ENCODE assay signal across 26 cellular contexts in genomic region chr22:24176630-24177029, GRCh38. TPM values are rescaled to one million over a fixed set of nuclear protein-coding genes. Genes with fewer than 3 reads are reported as not detected.
DNase-seq lines count a peak whose midpoint lies in the region; ATAC-seq and TF ChIP-seq lines count a peak whose summit lies in the region.
"Had no signal": no experiment of that assay in that cellular context is flagged by ENCODE, and none has a peak within 500 bp of the region (broad histone marks: within the 10 kb centered on the region; RNA-seq: fewer than 3 reads in every experiment).

No MANE protein-coding gene starts in this region.

- H4K8ac ChIP-seq in mesenchymal stem cell (ENCODE audit: low read length): no peak overlapping the region

- 83% methylated on average over 1 of the region's 10 CpGs; no CpG with 5 or more reads in 1 of the 2 donors for WGBS in gastroesophageal sphincter (ENCODE audit: low coverage in 1 of 2), 2 donors
- WGBS in lung, 2 donors: 85 to 95% methylated on average over 10 of the region's 10 CpGs
- 95% methylated on average over 10 of the region's 10 CpGs for WGBS in mesenchymal stem cell

- no peak overlapping the region for H4K91ac ChIP-seq in mesenchymal stem cell (ENCODE audit: low read length)

- no peak overlapping the region for H3K4ac ChIP-seq in mesenchymal stem cell (ENCODE audit: low read depth in 1 of 2, low read length in 2 of 2)

- no peak overlapping the region for H2BK15ac ChIP-seq in mesenchymal stem cell (ENCODE audit: low read depth, poor library complexity, severe bottlenecking)

- POLR2A ChIA-PET in RWPE1 (lab: Yijun Ruan, JAX; ENCODE audit: low non-redundant PET): no interaction called here

- no peak for TF ChIP-seq EP300 in gastroesophageal sphincter (IDR thresholded peaks at IDR 0.05)

- H3K27me3 ChIP-seq in gastroesophageal sphincter: no peaks in the 10 kb centered on the region
- no peaks in the 10 kb centered on the region for H3K27me3 ChIP-seq in lung (ENCODE audit: control insufficient read depth, insufficient read depth)
- no peaks in the 10 kb centered on the region for H3K27me3 ChIP-seq in thoracic aorta (replicated peaks; ENCODE audit: insufficient read depth)
- no peaks in the 10 kb centered on the region for H3K27me3 ChIP-seq in WERI-Rb-1 (ENCODE audit: insufficient read depth, low read depth, severe bottlenecking)
- no peaks in the 10 kb centered on the region for H3K27me3 ChIP-seq in mesenchymal stem cell (ENCODE audit: control insufficient read depth in 1 of 2, insufficient read depth in 1 of 2, low read length in 2 of 2)
- H3K27me3 ChIP-seq: foreskin keratinocyte, hepatocyte had no signal

- no peak overlapping the region for H2AFZ ChIP-seq in mesenchymal stem cell (ENCODE audit: low read depth, low read length)
- H2AFZ ChIP-seq: hepatocyte had no signal

- peaks cover 0 to 81% (median 43%) of the 10 kb centered on the region in 3 donors for H3K4me1 ChIP-seq in gastroesophageal sphincter
- H3K4me1 ChIP-seq in lung (ENCODE audit: control insufficient read depth in 2 of 2, insufficient read depth in 2 of 2, low read length in 2 of 2): peaks cover 0 to 3% of the 10 kb centered on the region in 2 donors
- peaks cover 34 to 67% of the 10 kb centered on the region in 2 donors for H3K4me1 ChIP-seq in thoracic aorta (ENCODE audit: control insufficient read depth in 1 of 2, low read depth in 2 of 2)
- peaks cover 5% of the 10 kb centered on the region for H3K4me1 ChIP-seq in mesenchymal stem cell (ENCODE audit: control insufficient read depth, insufficient read depth, low read depth, low read length)
- H3K4me1 ChIP-seq: foreskin keratinocyte had no signal

- no peak overlapping the region for H2BK120ac ChIP-seq in mesenchymal stem cell (ENCODE audit: low read depth, low read length)

- H3K4me2 ChIP-seq in mesenchymal stem cell (ENCODE audit: low read length, poor library complexity, severe bottlenecking): no peak overlapping the region
- H3K4me2 ChIP-seq: hepatocyte had no signal

- H2BK12ac ChIP-seq in mesenchymal stem cell (ENCODE audit: low read length in 2 of 2): no peak overlapping the region

- H3K9me3 ChIP-seq in gastroesophageal sphincter (no peaks in the 10 kb centered on the region), lung (ENCODE audit: control insufficient read depth in 2 of 2, insufficient read depth in 1 of 2, low read length in 1 of 2) (no peaks in the 10 kb centered on the region), thoracic aorta (no peaks in the 10 kb centered on the region), WERI-Rb-1 (ENCODE audit: severe bottlenecking) (no peaks in the 10 kb centered on the region), mesenchymal stem cell (ENCODE audit: control insufficient read depth, low read length) (no peaks in the 10 kb centered on the region)

- peaks cover 0 to 66% of the 10 kb centered on the region in 2 donors for H3K36me3 ChIP-seq in gastroesophageal sphincter
- peaks cover 0 to 47% of the 10 kb centered on the region in 2 donors for H3K36me3 ChIP-seq in lung (ENCODE audit: control insufficient read depth in 2 of 2, insufficient read depth in 2 of 2, low read length in 2 of 2)
- H3K36me3 ChIP-seq in thoracic aorta: peaks cover 21% of the 10 kb centered on the region
- H3K36me3 ChIP-seq in WERI-Rb-1: peaks cover 57% of the 10 kb centered on the region
- peaks cover 51 to 74% of the 10 kb centered on the region in 2 experiments for H3K36me3 ChIP-seq in mesenchymal stem cell (ENCODE audit: control insufficient read depth in 1 of 2, insufficient read depth in 2 of 2, low read depth in 1 of 2, low read length in 2 of 2)

- H3K14ac ChIP-seq in mesenchymal stem cell (ENCODE audit: low read length in 2 of 2): no peak overlapping the region

- CTCF ChIA-PET in RWPE1 (lab: Yijun Ruan, JAX): no interaction called here

- H3K4me3 ChIP-seq in gastroesophageal sphincter: no peak overlapping the region
- no peak overlapping the region for H3K4me3 ChIP-seq in lung
- no peak overlapping the region for H3K4me3 ChIP-seq in thoracic aorta
- H3K4me3 ChIP-seq in WERI-Rb-1 (ENCODE audit: low read depth, low read length): no peak overlapping the region
- H3K4me3 ChIP-seq in mesenchymal stem cell (ENCODE audit: insufficient read depth in 1 of 2, low read depth in 1 of 2, low read length in 2 of 2): no peak overlapping the region
- H3K4me3 ChIP-seq: hepatocyte had no signal

- ATAC-seq in gastroesophageal sphincter: peak; percentile 59
- ATAC-seq in lung (ENCODE audit: insufficient read depth, low FRiP score): no peak
- ATAC-seq in thoracic aorta (ENCODE audit: insufficient number of reproducible peaks, low FRiP score, low read depth): no peak
- no peak for ATAC-seq in GM21367 (IDR thresholded peaks at IDR 0.05; ENCODE audit: unreplicated experiment)
- no peak for ATAC-seq in HG03442 (IDR thresholded peaks at IDR 0.05; ENCODE audit: unreplicated experiment)
- ATAC-seq: foreskin keratinocyte; left colon; naive thymus-derived CD4-positive, alpha-beta T cell had no signal

- no peak overlapping the region for H3K23ac ChIP-seq in mesenchymal stem cell (ENCODE audit: low read length in 2 of 2)

- H3K27ac ChIP-seq in RWPE1: peak overlapping the region; percentile 13; the same call in 1 of the 2 replicates
- peak overlapping the region; percentile 18 to 92 (median 85) for H3K27ac ChIP-seq in gastroesophageal sphincter
- H3K27ac ChIP-seq in lung (ENCODE audit: low read depth in 1 of 2, low read length in 1 of 2): peak overlapping the region; percentile 1 to 4
- peak overlapping the region; percentile 86 to 91 for H3K27ac ChIP-seq in thoracic aorta
- H3K27ac ChIP-seq in WERI-Rb-1: no peak overlapping the region; the same call in 1 of the 2 replicates
- no peak overlapping the region for H3K27ac ChIP-seq in mesenchymal stem cell (ENCODE audit: low read length, poor library complexity, severe bottlenecking)
- H3K27ac ChIP-seq: foreskin keratinocyte, hepatocyte, VCaP had no signal

- DNase-seq in RWPE1 (ENCODE audit: low spot score) (no peak), lung (ENCODE audit: low spot score) (no peak), thoracic aorta (ENCODE audit: low spot score) (no peak), WERI-Rb-1 (no peak), mesenchymal stem cell (no peak)
- DNase-seq: activated CD4-positive, alpha-beta T cell treated with anti-CD3 and anti-CD28 coated beads for 48 hours; activated naive CD4-positive, alpha-beta T cell treated with Interleukin-2 at 50 U/mL for 16 hours; activated T-cell treated with anti-CD3 and anti-CD28 coated beads, Interleukin-2, amount 50 U/mL, for 48 hours; CD8-positive, alpha-beta memory T cell; DMS153; effector CD8-positive, alpha-beta T cell; foreskin keratinocyte; left colon; naive thymus-derived CD4-positive, alpha-beta T cell; NCI-H1048; NCI-H1694 treated with DMSO at 0.1 percent for 48 hours; NCI-H510A treated with DMSO at 0.1 percent for 48 hours; occipital lobe; SIG-M5; stimulated activated CD4-positive, alpha-beta T cell treated with anti-CD3 and anti-CD28 coated beads, Interleukin-12 subunit alpha, Interleukin-12 subunit beta, amount 100 ng/mL, for 4 hours; stimulated activated CD4-positive, alpha-beta T cell treated with anti-CD3 and anti-CD28 coated beads, Interleukin-4, amount 100 ng/mL, for 1 hour had no signal

- no peak overlapping the region for H3K18ac ChIP-seq in mesenchymal stem cell (ENCODE audit: low read depth in 1 of 2, low read length in 2 of 2)

- H3K79me1 ChIP-seq in mesenchymal stem cell (replicated peaks; ENCODE audit: low read length, poor library complexity, severe bottlenecking): peaks cover 7% of the 10 kb centered on the region

- TF ChIP-seq POLR2A in gastroesophageal sphincter (IDR thresholded peaks at IDR 0.05): no peak

- H2BK5ac ChIP-seq in mesenchymal stem cell (ENCODE audit: low read depth, low read length, poor library complexity, severe bottlenecking): no peak overlapping the region

- no peak overlapping the region for H2AK5ac ChIP-seq in mesenchymal stem cell (ENCODE audit: low read length, severe bottlenecking)

- no peak overlapping the region for H3K9ac ChIP-seq in mesenchymal stem cell (ENCODE audit: low read length)

- TF ChIP-seq CTCF in RWPE1 (conservative IDR thresholded peaks at IDR 0.05; ENCODE audit: low read depth) (no peak), gastroesophageal sphincter (IDR thresholded peaks at IDR 0.05) (peak in 2 of 4 experiments; percentile 2 to 8), lung (IDR thresholded peaks at IDR 0.05; ENCODE audit: control extremely low read depth, extremely low read depth) (no peak), thoracic aorta (IDR thresholded peaks at IDR 0.05) (no peak), WERI-Rb-1 (IDR thresholded peaks at IDR 0.05; ENCODE audit: low read depth, low read length) (no peak)

RNA-seq across cellular contexts. Expression of gene SUSD2, which starts 4.7 kb away (rescaled TPM):
- total RNA-seq in gastroesophageal sphincter (1 to 10 TPM; 2.4 to 5.0 (median 4.4) TPM), lung (10 to 100 TPM; 15.9 to 82.6 TPM), thoracic aorta (10 to 100 TPM; 16.8 to 43.2 TPM)
- polyA plus RNA-seq in lung: 100 to 1,000 TPM in 1 of 2 donors, 10 to 100 TPM in 1; 16.8 to 192 TPM
- 19.4 TPM for polyA plus RNA-seq in mesenchymal stem cell (2013, experiment 1 of 2)
- polyA plus RNA-seq in mesenchymal stem cell (2013, experiment 2 of 2): 19.1 TPM
- total RNA-seq: occipital lobe had no signal
- polyA plus RNA-seq: CD8-positive, alpha-beta memory T cell had no signal

Comparison
In these comparisons a context has a peak if more than half of its experiments do, and no peak if none do; other contexts are left out.
1. H3K27ac ChIP-seq: peak in RWPE1 (single experiment), gastroesophageal sphincter (4 of 4), lung (2 of 2) and thoracic aorta (2 of 2); none in WERI-Rb-1 (single experiment) and mesenchymal stem cell (single experiment).